8 cellular contexts compared by ENCODE assay signal in genomic region chr19:10228925-10229324, GRCh38. TPM values are rescaled to one million over a fixed set of nuclear protein-coding genes. Genes with fewer than 3 reads are reported as not detected.
A peak's percentile ranks its signal among the peaks of the same experiment; 100 is the strongest.
DNase-seq lines count a peak whose midpoint lies in the region; ATAC-seq and TF ChIP-seq lines count a peak whose summit lies in the region.

No MANE protein-coding gene starts in this region.

- H3K4me1 ChIP-seq in A673 (ENCODE audit: insufficient read depth, low read length, poor library complexity, severe bottlenecking) (no peaks in the 10 kb centered on the region), OCI-LY3 (ENCODE audit: low read length) (peaks cover 38% of the 10 kb centered on the region), tibial artery (peaks cover 0 to 36% (median 17%) of the 10 kb centered on the region in 4 donors)

- no TSS peak for BruUV-seq in A673 (replicated peaks; lab: Mats Ljungman, UMichigan)

- CTCF ChIA-PET in A673 (lab: Charles Lee): interaction anchor here (0.7 to 1.1 kb wide), 3 partner anchors 8 to 123 kb away, joined by 3 to 4 read pairs (median 3); partner anchors contain the start of gene PPAN

- H3K9ac ChIP-seq in OCI-LY3 (ENCODE audit: low read length): peak overlapping the region; percentile 24; the same call in 1 of the 2 replicates

- H3K36me3 ChIP-seq in A673 (ENCODE audit: insufficient read depth, low read length, poor library complexity, severe bottlenecking) (no peaks in the 10 kb centered on the region), OCI-LY3 (replicated peaks; ENCODE audit: low read depth, low read length) (peaks cover 10% of the 10 kb centered on the region), tibial artery (peaks cover 0 to 8% (median 8%) of the 10 kb centered on the region in 3 donors)

- TF ChIP-seq CTCF in A673 (conservative IDR thresholded peaks at IDR 0.05; ENCODE audit: low read depth, low read length): peak; percentile 50
- TF ChIP-seq CTCF in OCI-LY3 (IDR thresholded peaks at IDR 0.05; ENCODE audit: low read depth, low read length): peak; percentile 73
- peak; percentile 30 to 38 for TF ChIP-seq CTCF in tibial artery (IDR thresholded peaks at IDR 0.05)

- H3K27ac Mint-ChIP-seq in activated naive CD4-positive, alpha-beta T cell treated with anti-CD3 and anti-CD28 coated beads, Interleukin-2, amount 50 U/mL, for 72 hours: peak overlapping the region in 1 of 2 donors; percentile 85

- H2AFZ ChIP-seq in OCI-LY3 (ENCODE audit: low read depth, low read length): no peak overlapping the region

- H4K20me1 ChIP-seq in OCI-LY3 (ENCODE audit: insufficient read depth, low read length): peaks cover 28% of the 10 kb centered on the region

- intact Hi-C loops in A673 (cut with micrococcal nuclease; ENCODE audit: unreplicated experiment): no loop called here
- intact Hi-C loops in tibial artery (cut with DNase I; ENCODE audit: low total_unique reads): no loop called here

- no peaks in the 10 kb centered on the region for H3K36me3 Mint-ChIP-seq in activated naive CD4-positive, alpha-beta T cell treated with anti-CD3 and anti-CD28 coated beads, Interleukin-2, amount 50 U/mL, for 72 hours

- POLR2A ChIA-PET in A673 (lab: Charles Lee; ENCODE audit: low non-redundant PET): no interaction called here

- no peaks in the 10 kb centered on the region for H3K9me3 ChIP-seq in A673 (ENCODE audit: low read depth, low read length, poor library complexity, severe bottlenecking)
- no peaks in the 10 kb centered on the region for H3K9me3 ChIP-seq in OCI-LY3 (ENCODE audit: insufficient read depth, low read length)
- no peaks in the 10 kb centered on the region for H3K9me3 ChIP-seq in tibial artery

- peak overlapping the region; percentile 80 for H3K4me2 ChIP-seq in OCI-LY3 (ENCODE audit: low read length)

- H3K4me3 ChIP-seq in A673 (ENCODE audit: low read depth, low read length, poor library complexity, severe bottlenecking) (no peak overlapping the region), OCI-LY3 (ENCODE audit: low read length) (peak overlapping the region; percentile 10; the same call in 1 of the 2 replicates), tibial artery (no peak overlapping the region)

- H3K27ac ChIP-seq in A673 (ENCODE audit: low read depth, low read length, poor library complexity, severe bottlenecking): no peak overlapping the region
- peak overlapping the region; percentile 12; the same call in 1 of the 2 replicates for H3K27ac ChIP-seq in OCI-LY3 (ENCODE audit: low read length)
- H3K27ac ChIP-seq in tibial artery: no peak overlapping the region

- H3K79me2 ChIP-seq in OCI-LY3 (ENCODE audit: low read length): peaks cover 36% of the 10 kb centered on the region

- no peaks in the 10 kb centered on the region for H3K9me3 Mint-ChIP-seq in activated naive CD4-positive, alpha-beta T cell treated with anti-CD3 and anti-CD28 coated beads, Interleukin-2, amount 50 U/mL, for 72 hours

- peak; percentile 2 to 27 for ATAC-seq in activated naive CD4-positive, alpha-beta T cell treated with anti-CD3 and anti-CD28 coated beads, Interleukin-2, amount 50 U/mL, for 72 hours
- ATAC-seq in left lobe of liver (peak; percentile 19), GM19035 (IDR thresholded peaks at IDR 0.05; ENCODE audit: unreplicated experiment) (no peak)

- H3K27me3 ChIP-seq in A673 (replicated peaks; ENCODE audit: insufficient read depth, low read depth, low read length, poor library complexity) (no peaks in the 10 kb centered on the region), OCI-LY3 (ENCODE audit: low read depth, low read length) (no peaks in the 10 kb centered on the region), tibial artery (no peaks in the 10 kb centered on the region)

- DNase-seq in A673 (ENCODE audit: low spot score) (peak; percentile 61), ELR (ENCODE audit: low read depth) (peak; percentile 65), left lobe of liver (ENCODE audit: low spot score) (no peak), tibial artery (no peak), putamen (ENCODE audit: low spot score) (no peak)
- peak in 1 of 2 donors; percentile 46 for DNase-seq in activated naive CD4-positive, alpha-beta T cell treated with anti-CD3 and anti-CD28 coated beads, Interleukin-2, amount 50 U/mL, for 72 hours (ENCODE audit: low spot score in 2 of 2)

RNA-seq across cellular contexts. Expression of gene S1PR2, which starts 2.2 kb away (rescaled TPM):
- total RNA-seq in A673 (2021): 8.4 and 10.0 TPM in 2 replicates
- 1 to 10 TPM; 7.7 to 8.0 TPM for total RNA-seq in activated naive CD4-positive, alpha-beta T cell treated with anti-CD3 and anti-CD28 coated beads, Interleukin-2, amount 50 U/mL, for 72 hours
- 1.9 TPM for total RNA-seq in left lobe of liver

RNA-seq across cellular contexts. Expression of gene MRPL4, which starts 23.1 kb away (rescaled TPM):
- total RNA-seq in A673 (2021) (107 and 112 TPM in 2 replicates), left lobe of liver (43.3 TPM)
- total RNA-seq in activated naive CD4-positive, alpha-beta T cell treated with anti-CD3 and anti-CD28 coated beads, Interleukin-2, amount 50 U/mL, for 72 hours: 100 to 1,000 TPM in 1 of 2 donors, 10 to 100 TPM in 1; 79.0 to 121 TPM

RNA-seq across cellular contexts. Expression of gene DNMT1, which starts 34.2 kb away (rescaled TPM):
- total RNA-seq in A673 (2021): 371 and 383 TPM in 2 replicates
- 100 to 1,000 TPM; 416 to 456 TPM for total RNA-seq in activated naive CD4-positive, alpha-beta T cell treated with anti-CD3 and anti-CD28 coated beads, Interleukin-2, amount 50 U/mL, for 72 hours
- 21.5 TPM for total RNA-seq in left lobe of liver

RNA-seq across cellular contexts. Expression of gene ICAM1, which starts 42.0 kb away (rescaled TPM):
- 1.7 and 2.2 TPM in 2 replicates for total RNA-seq in A673 (2021)
- total RNA-seq in activated naive CD4-positive, alpha-beta T cell treated with anti-CD3 and anti-CD28 coated beads, Interleukin-2, amount 50 U/mL, for 72 hours: 10 to 100 TPM; 15.7 to 33.1 TPM
- 5.9 TPM for total RNA-seq in left lobe of liver

RNA-seq across cellular contexts. Expression of gene ICAM4, which starts 57.8 kb away (rescaled TPM):
- 0.58 and 1.5 TPM in 2 replicates for total RNA-seq in A673 (2021)
- under 1 TPM; 0.43 to 0.66 TPM for total RNA-seq in activated naive CD4-positive, alpha-beta T cell treated with anti-CD3 and anti-CD28 coated beads, Interleukin-2, amount 50 U/mL, for 72 hours
- total RNA-seq in left lobe of liver: 0.15 TPM

Comparison
In these comparisons a context has a peak if more than half of its experiments do, and no peak if none do; other contexts are left out.
1. DNase-seq: peak in A673 (single experiment) and ELR (single experiment); none in left lobe of liver (single experiment), tibial artery (0 of 2) and putamen (single experiment).
2. RNA of gene DNMT1, which starts 34.2 kb away (total RNA-seq): 416 to 456 TPM in activated naive CD4-positive, alpha-beta T cell treated with anti-CD3 and anti-CD28 coated beads, Interleukin-2, amount 50 U/mL, for 72 hours and 371 to 383 TPM in A673; 21.5 TPM in left lobe of liver (single experiment); every median in the first group is over 10 times any median in the second.
3. Peak in every context shown above with its lines, with median percentiles within 50 percentile points of each other: CTCF ChIP-seq.